Comparison of ENCODE assay signal across 13 cellular contexts in genomic region chr9:93117521-93117920, GRCh38. TPM values are rescaled to one million over a fixed set of nuclear protein-coding genes. Genes with fewer than 3 reads are reported as not detected.
DNase-seq lines count a peak whose midpoint lies in the region; ATAC-seq and TF ChIP-seq lines count a peak whose summit lies in the region.
"Not testable (repeated sequence)": the region's sequence is repeated elsewhere in the genome, so short reads cannot be mapped to it uniquely, and the experiment has no call there.
"Had no signal": no experiment of that assay in that cellular context is flagged by ENCODE, and none has a peak within 500 bp of the region (broad histone marks: within the 10 kb centered on the region; RNA-seq: fewer than 3 reads in every experiment).

No MANE protein-coding gene starts in this region.

- WGBS in spleen, 5 donors = 86 to 93% (median 90%) methylated on average over 8 to 9 of the region's 9 CpGs
- 84 to 89% methylated on average over 9 of the region's 9 CpGs for WGBS in aorta, 2 donors

- peaks cover 12 to 28% (median 22%) of the 10 kb centered on the region in 4 donors for H3K4me1 Mint-ChIP-seq in CD4-positive, alpha-beta memory T cell
- H3K4me1 Mint-ChIP-seq in T-helper 1 cell treated with Interleukin-12 subunit alpha and Interleukin-12 subunit beta and Interleukin-4 antibody, amounts not matched to agents 30 μg/mL and 1 μg/mL, for 36 hours (ENCODE audit: low read depth) = peaks cover 18% of the 10 kb centered on the region
- peaks cover 22 to 38% of the 10 kb centered on the region in 2 donors for H3K4me1 Mint-ChIP-seq in effector memory CD8-positive, alpha-beta T cell (ENCODE audit: low read depth in 2 of 2)

- peaks cover 21% of the 10 kb centered on the region for H3K4me1 ChIP-seq in CD4-positive, alpha-beta memory T cell (ENCODE audit: insufficient read depth, low read length)
- H3K4me1 ChIP-seq in spleen = peaks cover 18 to 98% (median 62%) of the 10 kb centered on the region in 6 donors
- not testable (repeated sequence) for H3K4me1 ChIP-seq in aorta (ENCODE audit: control insufficient read depth in 1 of 2, insufficient read depth in 2 of 2, low read length in 2 of 2)

- not testable (repeated sequence) for H3K27ac ChIP-seq in CD4-positive, alpha-beta memory T cell (ENCODE audit: low read depth, low read length); aorta (ENCODE audit: low read depth in 1 of 2, low read length in 2 of 2)
- H3K27ac ChIP-seq in spleen = peak overlapping the region in 6 of 8 donors; percentile 3 to 96 (median 66)

- H3K27ac Mint-ChIP-seq in CD4-positive, alpha-beta memory T cell = peak overlapping the region in 4 of 7 donors; percentile 17 to 83 (median 59)
- peak overlapping the region; percentile 67 for H3K27ac Mint-ChIP-seq in T-helper 1 cell treated with Interleukin-12 subunit alpha and Interleukin-12 subunit beta and Interleukin-4 antibody, amounts not matched to agents 30 μg/mL and 1 μg/mL, for 36 hours
- peak overlapping the region; percentile 86 to 97 for H3K27ac Mint-ChIP-seq in effector memory CD8-positive, alpha-beta T cell

- H3K9me3 Mint-ChIP-seq in CD4-positive, alpha-beta memory T cell; T-helper 1 cell treated with Interleukin-12 subunit alpha and Interleukin-12 subunit beta and Interleukin-4 antibody, amounts not matched to agents 30 μg/mL and 1 μg/mL, for 36 hours; effector memory CD8-positive, alpha-beta T cell: not testable (repeated sequence)

- not testable (repeated sequence) for H3K36me3 ChIP-seq in CD4-positive, alpha-beta memory T cell (ENCODE audit: insufficient read depth, low read length); aorta (ENCODE audit: control insufficient read depth in 1 of 2, insufficient read depth in 2 of 2, low read length in 1 of 2)
- H3K36me3 ChIP-seq in spleen = peaks cover 0 to 47% (median 13%) of the 10 kb centered on the region in 6 donors

- intact Hi-C loops in CD4-positive, alpha-beta memory T cell (cut with micrococcal nuclease); spleen (cut with DNase I; ENCODE audit: low total_unique reads); aorta (cut with DNase I): not testable (repeated sequence)

- CTCF ChIA-PET in CD4-positive, alpha-beta memory T cell (lab: Charles Lee; ENCODE audit: partially characterized antibody) = interaction anchor here (1.8 to 1.9 kb wide), 2 partner anchors 8 to 11 kb away, joined by 6 to 14 read pairs; no protein-coding TSS in a partner anchor

- H3K36me3 Mint-ChIP-seq in CD4-positive, alpha-beta memory T cell = peaks cover 0 to 22% of the 10 kb centered on the region in 2 donors
- H3K36me3 Mint-ChIP-seq in T-helper 1 cell treated with Interleukin-12 subunit alpha and Interleukin-12 subunit beta and Interleukin-4 antibody, amounts not matched to agents 30 μg/mL and 1 μg/mL, for 36 hours (ENCODE audit: low read depth) = peaks cover 11% of the 10 kb centered on the region
- H3K36me3 Mint-ChIP-seq in effector memory CD8-positive, alpha-beta T cell (ENCODE audit: insufficient read depth) = peaks cover 82% of the 10 kb centered on the region

- not testable (repeated sequence) for H3K27me3 Mint-ChIP-seq in CD4-positive, alpha-beta memory T cell; T-helper 1 cell treated with Interleukin-12 subunit alpha and Interleukin-12 subunit beta and Interleukin-4 antibody, amounts not matched to agents 30 μg/mL and 1 μg/mL, for 36 hours (ENCODE audit: low read depth); effector memory CD8-positive, alpha-beta T cell

- DNase-seq in CD4-positive, alpha-beta memory T cell = peak in 1 of 5 donors; percentile 33
- peak; percentile 55 for DNase-seq in activated effector memory CD4-positive, alpha-beta T cell treated with anti-CD3 and anti-CD28 coated beads, Interleukin-2, amount 50 U/mL, for 16 hours
- not testable (repeated sequence) for DNase-seq in effector memory CD8-positive, alpha-beta T cell
- peak; percentile 7 for DNase-seq in islet precursor cell
- DNase-seq in mesenteric fat pad (ENCODE audit: low spot score) = peak; percentile 33
- DNase-seq in spleen = peak; percentile 44
- DNase-seq in aorta = peak; percentile 20 to 24

- not testable (repeated sequence) for H3K4me3 ChIP-seq in CD4-positive, alpha-beta memory T cell (ENCODE audit: low read length in 2 of 2); spleen; aorta (ENCODE audit: low read length in 2 of 2)

- H3K9me3 ChIP-seq in CD4-positive, alpha-beta memory T cell (ENCODE audit: control insufficient read depth in 1 of 2, low read length in 2 of 2); spleen; aorta (ENCODE audit: control insufficient read depth, low read length): not testable (repeated sequence)

- H3K4me3 Mint-ChIP-seq in CD4-positive, alpha-beta memory T cell; T-helper 1 cell treated with Interleukin-12 subunit alpha and Interleukin-12 subunit beta and Interleukin-4 antibody, amounts not matched to agents 30 μg/mL and 1 μg/mL, for 36 hours; effector memory CD8-positive, alpha-beta T cell: not testable (repeated sequence)

- TF ChIP-seq POLR2A in spleen (IDR thresholded peaks at IDR 0.05) = not testable (repeated sequence)

- not testable (repeated sequence) for TF ChIP-seq CTCF in spleen (IDR thresholded peaks at IDR 0.05 in 8 of 11, conservative IDR thresholded peaks at IDR 0.05 in 3 of 11)

- not testable (repeated sequence) for ATAC-seq in effector memory CD8-positive, alpha-beta T cell (replicated peaks); aorta (ENCODE audit: low FRiP score)

- not testable (repeated sequence) for H3K27me3 ChIP-seq in CD4-positive, alpha-beta memory T cell (ENCODE audit: insufficient read depth, low read length); spleen (replicated peaks in 1 of 7); aorta (ENCODE audit: control insufficient read depth in 1 of 2, insufficient read depth in 2 of 2, low read length in 1 of 2)

- POLR2A ChIA-PET in CD4-positive, alpha-beta memory T cell (lab: Charles Lee; ENCODE audit: partially characterized antibody) = interaction anchor here (0.9 to 1.2 kb wide), 3 partner anchors 14 to 24 kb away, joined by 3 to 4 read pairs (median 3); no protein-coding TSS in a partner anchor

RNA-seq across cellular contexts. Expression of gene NINJ1, which starts 16.5 kb away (rescaled TPM):
- 10 to 100 TPM; 31.1 to 31.3 TPM for total RNA-seq in CD4-positive, alpha-beta memory T cell
- 10 to 100 TPM; 75.7 to 92.4 TPM for polyA plus RNA-seq in CD4-positive, alpha-beta memory T cell
- total RNA-seq in mesenteric fat pad (58.8 TPM), spleen (100 to 1,000 TPM in 6 of 7 donors, 10 to 100 TPM in 1; 75.0 to 142 (median 113) TPM), aorta (10 to 100 TPM; 66.8 to 80.3 TPM)
- polyA plus RNA-seq in spleen (10 to 100 TPM; 26.5 to 68.9 (median 50.4) TPM), aorta (100 to 1,000 TPM in 1 of 2 donors, 10 to 100 TPM in 1; 46.7 to 113 TPM)

RNA-seq across cellular contexts. Expression of gene CARD19, which starts 21.5 kb away (rescaled TPM):
- 10 to 100 TPM; 57.8 to 64.2 TPM for total RNA-seq in CD4-positive, alpha-beta memory T cell
- polyA plus RNA-seq in CD4-positive, alpha-beta memory T cell = 10 to 100 TPM; 65.6 to 88.7 TPM
- total RNA-seq in mesenteric fat pad = 38.9 TPM
- total RNA-seq in spleen = 10 to 100 TPM; 32.8 to 78.8 (median 44.6) TPM
- 10 to 100 TPM; 21.7 to 38.9 (median 23.0) TPM for polyA plus RNA-seq in spleen
- 10 to 100 TPM; 47.7 to 50.5 TPM for total RNA-seq in aorta
- 10 to 100 TPM; 80.1 to 92.3 TPM for polyA plus RNA-seq in aorta

RNA-seq across cellular contexts. Expression of gene SUSD3, which starts 59.0 kb away (rescaled TPM):
- total RNA-seq in CD4-positive, alpha-beta memory T cell = 10 to 100 TPM; 58.3 to 63.7 TPM
- 100 to 1,000 TPM; 149 to 199 TPM for polyA plus RNA-seq in CD4-positive, alpha-beta memory T cell
- total RNA-seq in mesenteric fat pad (2.0 TPM), spleen (10 to 100 TPM; 27.6 to 54.8 (median 35.8) TPM), aorta (10 to 100 TPM in 1 of 2 donors, 1 to 10 TPM in 1; 3.8 to 10.3 TPM)
- polyA plus RNA-seq in spleen (10 to 100 TPM; 50.4 to 68.8 (median 57.4) TPM), aorta (1 to 10 TPM; 2.6 to 5.0 TPM)
- total RNA-seq: A172, G401, H4, LHCN-M2, MCF 10A had no signal
